11 cellular contexts compared by ENCODE assay signal in genomic region chr16:27217256-27217655, GRCh38. TPM values are rescaled to one million over a fixed set of nuclear protein-coding genes. Genes with fewer than 3 reads are reported as not detected.
A peak's percentile ranks its signal among the peaks of the same experiment; 100 is the strongest.
DNase-seq lines count a peak whose midpoint lies in the region; ATAC-seq and TF ChIP-seq lines count a peak whose summit lies in the region.
"Had no signal": no experiment of that assay in that cellular context is flagged by ENCODE, and none has a peak within 500 bp of the region (broad histone marks: within the 10 kb centered on the region; RNA-seq: fewer than 3 reads in every experiment).

No MANE protein-coding gene starts in this region.

- no peak overlapping the region for H3K4me3 ChIP-seq in BE2C (ENCODE audit: low read depth, low read length)
- H3K4me3 ChIP-seq: suprapubic skin had no signal

- H3K9me3 ChIP-seq in BE2C, result no peaks in the 10 kb centered on the region
- H3K9me3 ChIP-seq: suprapubic skin had no signal

- TF ChIP-seq CTCF in BE2C (IDR thresholded peaks at IDR 0.05; ENCODE audit: low read depth, low read length), result no peak

- no peaks in the 10 kb centered on the region; the same call in 1 of the 2 replicates for H3K36me3 ChIP-seq in BE2C

- H3K27me3 ChIP-seq in BE2C, result no peaks in the 10 kb centered on the region
- H3K27me3 ChIP-seq: suprapubic skin had no signal

- peak; percentile 77 for ATAC-seq in SK-N-SH treated with all-trans-retinoic acid at 6 μM for 48 hours
- no peak for ATAC-seq in HG03520 (IDR thresholded peaks at IDR 0.05; ENCODE audit: unreplicated experiment)
- no peak for ATAC-seq in GM18909 (IDR thresholded peaks at IDR 0.05; ENCODE audit: poor library complexity, unreplicated experiment)

- DNase-seq in BE2C (peak; percentile 40), fibroblast of the conjunctiva (ENCODE audit: low read depth) (peak; percentile 54), myocyte (ENCODE audit: low read depth) (peak; percentile 83), NOMO-1 (lab: John Stamatoyannopoulos, UW; ENCODE audit: unreplicated experiment in 2 of 2) (no peak)
- no peak for DNase-seq in activated naive CD4-positive, alpha-beta T cell treated with Interleukin-2 at 50 U/mL for 16 hours
- DNase-seq: mammary epithelial cell, NCI-H2171 treated with DMSO at 0.1 percent for 48 hours had no signal

- peaks cover under 1% of the 10 kb centered on the region; the same call in 1 of the 2 replicates for H3K4me1 ChIP-seq in BE2C
- H3K4me1 ChIP-seq: suprapubic skin had no signal

TF ChIP-seq in SK-N-SH treated with all-trans-retinoic acid at 6 μM for 48 hours, 23 proteins besides CTCF, POLR2A, EP300 and RAD21:
- TF ChIP-seq CREB5 (CRISPR knock-in tag; IDR thresholded peaks at IDR 0.05; ENCODE audit: low read depth) (no peak), PPARA (CRISPR knock-in tag; IDR thresholded peaks at IDR 0.05; ENCODE audit: borderline replicate concordance) (no peak)

RNA-seq across cellular contexts. Expression of gene KDM8, which starts 13.9 kb away (rescaled TPM):
- polyA plus RNA-seq in BE2C (2012; ENCODE audit: insufficient read depth, insufficient read length, low read depth), result 18.1 TPM
- 4.3 and 7.2 TPM in 2 replicates for total RNA-seq in myocyte
- 3.6 TPM for polyA plus RNA-seq in myocyte (2012)

RNA-seq across cellular contexts. Expression of gene NSMCE1, which starts 51.3 kb away (rescaled TPM):
- 158 TPM for polyA plus RNA-seq in BE2C (2012; ENCODE audit: insufficient read depth, insufficient read length, low read depth)
- total RNA-seq in myocyte, result 46.6 and 65.0 TPM in 2 replicates
- 100 TPM for polyA plus RNA-seq in myocyte (2012)

Comparison
In these comparisons a context has a peak if more than half of its experiments do, and no peak if none do; other contexts are left out.
1. DNase-seq: peak in BE2C (single experiment), fibroblast of the conjunctiva (single experiment) and myocyte (single experiment); none in NOMO-1 (0 of 2) and activated naive CD4-positive, alpha-beta T cell treated with Interleukin-2 at 50 U/mL for 16 hours (single experiment).